ENCODE assay signal across 20 cellular contexts in the genomic region with DNA sequence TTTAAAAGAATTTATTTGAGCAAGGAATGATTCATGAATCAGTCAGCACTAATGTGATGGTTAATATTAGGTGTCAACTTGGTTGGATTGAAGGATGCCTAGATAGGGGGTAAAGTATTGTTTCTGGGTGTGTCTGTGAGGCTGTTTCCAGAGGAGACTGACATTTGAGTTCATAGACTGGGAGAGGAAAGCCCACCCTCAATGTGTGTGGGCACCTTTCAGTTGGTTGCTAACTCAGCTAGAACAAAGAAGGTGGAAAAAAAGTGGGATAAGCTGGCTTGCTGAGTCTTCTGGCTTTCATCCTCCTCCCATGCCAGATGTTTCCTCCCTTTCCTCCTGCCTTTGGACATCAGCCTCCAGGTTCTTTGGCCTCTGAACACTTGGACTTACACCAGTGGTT. TPM values are rescaled to one million over a fixed set of nuclear protein-coding genes. Genes with fewer than 3 reads are reported as not detected.
DNase-seq lines count a peak whose midpoint lies in the region; ATAC-seq, FAIRE-seq and TF ChIP-seq lines count a peak whose summit lies in the region.
"Had no signal": no experiment of that assay in that cellular context is flagged by ENCODE, and none has a peak within 500 bp of the region (broad histone marks: within the 10 kb centered on the region; RNA-seq: fewer than 3 reads in every experiment).

No MANE protein-coding gene starts in this region.

- no peak overlapping the region for H3K4me2 ChIP-seq in endothelial cell of umbilical vein (ENCODE audit: insufficient read depth, low read length)
- H3K4me2 ChIP-seq: BLaER1 had no signal

- no peak overlapping the region for H3K27ac ChIP-seq in endothelial cell of umbilical vein (ENCODE audit: insufficient read depth, low read depth, low read length)
- H3K27ac ChIP-seq: BLaER1, GM23248, HL-60 had no signal

- intact Hi-C loops in endothelial cell of umbilical vein (cut with micrococcal nuclease): no loop called here

- H3K79me2 ChIP-seq in endothelial cell of umbilical vein (ENCODE audit: control insufficient read depth, insufficient read depth, low read length): no peaks in the 10 kb centered on the region

- no peak overlapping the region for H3K4me3 Mint-ChIP-seq in activated T-cell treated with anti-CD3 and anti-CD28 coated beads, Interleukin-2, amount 50 U/mL, for 24 hours
- H3K4me3 Mint-ChIP-seq in activated T-cell treated with anti-CD3 and anti-CD28 coated beads, Interleukin-2, amount 50 U/mL, for 72 hours: no peak overlapping the region
- peak overlapping the region; percentile 73 for H3K4me3 Mint-ChIP-seq in activated T-helper 17 cell treated with anti-CD3 and anti-CD28 coated beads, Interleukin-2, amount 50 U/mL, for 72 hours

- no peak for TF ChIP-seq POLR2A in endothelial cell of umbilical vein (IDR thresholded peaks at IDR 0.05; ENCODE audit: low read depth, low read length)

- H3K4me1 Mint-ChIP-seq in activated T-cell treated with anti-CD3 and anti-CD28 coated beads, Interleukin-2, amount 50 U/mL, for 24 hours (ENCODE audit: low read depth): peaks cover 60% of the 10 kb centered on the region
- peaks cover 59% of the 10 kb centered on the region for H3K4me1 Mint-ChIP-seq in activated T-cell treated with anti-CD3 and anti-CD28 coated beads, Interleukin-2, amount 50 U/mL, for 72 hours (ENCODE audit: low read depth)
- peaks cover 48% of the 10 kb centered on the region for H3K4me1 Mint-ChIP-seq in activated T-helper 17 cell treated with anti-CD3 and anti-CD28 coated beads, Interleukin-2, amount 50 U/mL, for 72 hours

- FAIRE-seq in endothelial cell of umbilical vein (lab: Jason Lieb, UNC): peak; percentile 15
- FAIRE-seq: GM12878, GM18507 had no signal

- BruUV-seq in endothelial cell of umbilical vein (replicated peaks; lab: Mats Ljungman, UMichigan): no TSS peak

- H3K27me3 ChIP-seq in endothelial cell of umbilical vein (ENCODE audit: control insufficient read depth in 2 of 2, insufficient read depth in 2 of 2, low read length in 2 of 2): peaks cover 0 to 6% of the 10 kb centered on the region in 2 experiments
- H3K27me3 ChIP-seq: BLaER1 had no signal

- no peak overlapping the region for H2AFZ ChIP-seq in endothelial cell of umbilical vein (ENCODE audit: low read depth, low read length)
- H2AFZ ChIP-seq: GM23248 had no signal

- ATAC-seq in activated T-cell treated with anti-CD3 and anti-CD28 coated beads, Interleukin-2, amount 50 U/mL, for 72 hours (replicated peaks in 1 of 2): no peak
- no peak for ATAC-seq in activated T-helper 17 cell treated with anti-CD3 and anti-CD28 coated beads, Interleukin-2, amount 50 U/mL, for 72 hours (replicated peaks)
- no peak for ATAC-seq in GM18858 (IDR thresholded peaks at IDR 0.05; ENCODE audit: unreplicated experiment)
- ATAC-seq: GM12878, HCT116 had no signal

- H3K36me3 ChIP-seq in endothelial cell of umbilical vein (ENCODE audit: control insufficient read depth in 2 of 2, extremely low read depth in 1 of 2, insufficient read depth in 2 of 2, low read length in 2 of 2): no peaks in the 10 kb centered on the region
- H3K36me3 ChIP-seq: BLaER1 had no signal

- H3K27me3 Mint-ChIP-seq in activated T-cell treated with anti-CD3 and anti-CD28 coated beads, Interleukin-2, amount 50 U/mL, for 24 hours: no peaks in the 10 kb centered on the region
- no peaks in the 10 kb centered on the region for H3K27me3 Mint-ChIP-seq in activated T-cell treated with anti-CD3 and anti-CD28 coated beads, Interleukin-2, amount 50 U/mL, for 72 hours (ENCODE audit: low read depth)
- no peaks in the 10 kb centered on the region for H3K27me3 Mint-ChIP-seq in activated T-helper 17 cell treated with anti-CD3 and anti-CD28 coated beads, Interleukin-2, amount 50 U/mL, for 72 hours

- POLR2A ChIA-PET in endothelial cell of umbilical vein (lab: Charles Lee): no interaction called here

- DNase-seq in activated T-cell treated with anti-CD3 and anti-CD28 coated beads, Interleukin-2, amount 50 U/mL, for 24 hours: no peak
- DNase-seq in activated T-cell treated with anti-CD3 and anti-CD28 coated beads, Interleukin-2, amount 50 U/mL, for 72 hours: no peak
- DNase-seq in endothelial cell of umbilical vein (ENCODE audit: low read depth, low spot score) (peak; percentile 2), pulmonary artery endothelial cell (ENCODE audit: low read depth, low spot score) (peak; percentile 8), OCI-M2 (lab: John Stamatoyannopoulos, UW; ENCODE audit: unreplicated experiment) (no peak), NCI-H1436 (lab: John Stamatoyannopoulos, UW) (no peak)
- DNase-seq: GDM1, GM23248, MV-4-11, NCI-H1417, NCI-H524, SHP77 treated with DMSO at 0.1 percent for 48 hours had no signal

- H3K9me1 ChIP-seq in endothelial cell of umbilical vein (replicated peaks; ENCODE audit: control insufficient read depth, extremely low read depth, insufficient read depth, low read length): no peaks in the 10 kb centered on the region

- no peak for TF ChIP-seq CTCF in endothelial cell of umbilical vein (IDR thresholded peaks at IDR 0.05; ENCODE audit: extremely low read depth in 1 of 2, insufficient read depth in 1 of 2, low read depth in 1 of 2, low read length in 2 of 2)

- H3K4me1 ChIP-seq in endothelial cell of umbilical vein (ENCODE audit: control insufficient read depth, extremely low read depth, insufficient read depth, low read length): peaks cover 27% of the 10 kb centered on the region
- H3K4me1 ChIP-seq: BLaER1 had no signal

- CTCF ChIA-PET in endothelial cell of umbilical vein (lab: Charles Lee): no interaction called here

- H3K9ac ChIP-seq in endothelial cell of umbilical vein (replicated peaks; ENCODE audit: extremely low read depth, insufficient read depth, low read length): no peak overlapping the region
- H3K9ac ChIP-seq: BLaER1, GM23248 had no signal

- dilution Hi-C loops in endothelial cell of umbilical vein (cut with MboI; ENCODE audit: extremely low pct_ligation_motif_present, low sequenced_read_pairs): no loop called here

- no peaks in the 10 kb centered on the region for H3K9me3 ChIP-seq in endothelial cell of umbilical vein (replicated peaks; ENCODE audit: control insufficient read depth, insufficient read depth, low read length)
- H3K9me3 ChIP-seq: BLaER1 had no signal

- H3K9me3 Mint-ChIP-seq in activated T-cell treated with anti-CD3 and anti-CD28 coated beads, Interleukin-2, amount 50 U/mL, for 24 hours: peaks cover 21% of the 10 kb centered on the region
- peaks cover 9 to 10% of the 10 kb centered on the region in 2 donors for H3K9me3 Mint-ChIP-seq in activated T-cell treated with anti-CD3 and anti-CD28 coated beads, Interleukin-2, amount 50 U/mL, for 72 hours
- H3K9me3 Mint-ChIP-seq in activated T-helper 17 cell treated with anti-CD3 and anti-CD28 coated beads, Interleukin-2, amount 50 U/mL, for 72 hours: peaks cover 9% of the 10 kb centered on the region

- H3K4me3 ChIP-seq in endothelial cell of umbilical vein (replicated peaks in 1 of 3; ENCODE audit: insufficient read depth in 1 of 3, low read depth in 1 of 3, low read length in 3 of 3): no peak overlapping the region
- H3K4me3 ChIP-seq: BLaER1, GM12878, GM23248 had no signal

- peak overlapping the region; percentile 95 for H3K27ac Mint-ChIP-seq in activated T-cell treated with anti-CD3 and anti-CD28 coated beads, Interleukin-2, amount 50 U/mL, for 24 hours
- H3K27ac Mint-ChIP-seq in activated T-cell treated with anti-CD3 and anti-CD28 coated beads, Interleukin-2, amount 50 U/mL, for 72 hours: no peak overlapping the region
- H3K27ac Mint-ChIP-seq in activated T-helper 17 cell treated with anti-CD3 and anti-CD28 coated beads, Interleukin-2, amount 50 U/mL, for 72 hours: peak overlapping the region; percentile 96

- peaks cover 52% of the 10 kb centered on the region for H3K36me3 Mint-ChIP-seq in activated T-cell treated with anti-CD3 and anti-CD28 coated beads, Interleukin-2, amount 50 U/mL, for 24 hours (ENCODE audit: low read depth)
- H3K36me3 Mint-ChIP-seq in activated T-cell treated with anti-CD3 and anti-CD28 coated beads, Interleukin-2, amount 50 U/mL, for 72 hours (ENCODE audit: insufficient read depth in 2 of 2): peaks cover 10 to 42% of the 10 kb centered on the region in 2 donors
- H3K36me3 Mint-ChIP-seq in activated T-helper 17 cell treated with anti-CD3 and anti-CD28 coated beads, Interleukin-2, amount 50 U/mL, for 72 hours (ENCODE audit: low read depth): peaks cover 11% of the 10 kb centered on the region

- no peaks in the 10 kb centered on the region for H4K20me1 ChIP-seq in endothelial cell of umbilical vein (replicated peaks; ENCODE audit: control insufficient read depth, extremely low read depth, insufficient read depth, low read length)
- H4K20me1 ChIP-seq: BLaER1 had no signal

TF ChIP-seq in endothelial cell of umbilical vein, 7 proteins besides CTCF, POLR2A, EP300 and RAD21:
- TF ChIP-seq FOS (IDR thresholded peaks at IDR 0.05; ENCODE audit: borderline replicate concordance, insufficient read depth, low read length) (no peak), MYC (IDR thresholded peaks at IDR 0.05; ENCODE audit: low read depth, low read length) (no peak), POLR2AphosphoS5 (IDR thresholded peaks at IDR 0.05; ENCODE audit: insufficient read depth, low read depth, low read length) (no peak), JUN (IDR thresholded peaks at IDR 0.05; ENCODE audit: borderline replicate concordance, insufficient read depth, insufficient read length, low read depth) (no peak), EZH2 (IDR thresholded peaks at IDR 0.05; ENCODE audit: borderline replicate concordance, low read depth, low read length, severe bottlenecking) (no peak), MAX (IDR thresholded peaks at IDR 0.05; ENCODE audit: insufficient read depth, insufficient read length) (no peak), GATA2 (IDR thresholded peaks at IDR 0.05; ENCODE audit: insufficient read depth, insufficient read length, low read depth, low read length) (no peak)

RNA-seq across cellular contexts. Expression of gene TESPA1, which starts 47.2 kb away (rescaled TPM):
- total RNA-seq in activated T-cell treated with anti-CD3 and anti-CD28 coated beads, Interleukin-2, amount 50 U/mL, for 72 hours: 10 to 100 TPM; 86.5 to 95.5 TPM
- 10 to 100 TPM; 51.1 to 91.7 TPM for total RNA-seq in activated T-helper 17 cell treated with anti-CD3 and anti-CD28 coated beads, Interleukin-2, amount 50 U/mL, for 72 hours
- total RNA-seq in endothelial cell of umbilical vein (not detected in 2 replicates), pulmonary artery endothelial cell (not detected in 2 replicates)
- not detected in 2 replicates for polyA plus RNA-seq in endothelial cell of umbilical vein
- not detected in 2 replicates for polyA plus RNA-seq in endothelial cell of umbilical vein (2011; cell fraction: cytosol; rRNA removed)
- polyA plus RNA-seq in endothelial cell of umbilical vein (2011; cell fraction: nucleus; rRNA removed): not detected in 2 replicates
- not detected in 2 replicates for polyA plus RNA-seq in endothelial cell of umbilical vein (2012)
- not detected in 2 replicates for polyA minus RNA-seq in endothelial cell of umbilical vein
- not detected for polyA minus RNA-seq in endothelial cell of umbilical vein (2011; cell fraction: cytosol; rRNA and poly(A)+ RNA removed)
- not detected in 2 replicates for polyA minus RNA-seq in endothelial cell of umbilical vein (2011; cell fraction: nucleus; rRNA and poly(A)+ RNA removed)
- total RNA-seq: A172, GM23248 had no signal
- polyA plus RNA-seq: GM23248 had no signal

Comparison
In these comparisons a context has a peak if more than half of its experiments do, and no peak if none do; other contexts are left out.
1. DNase-seq: peak in endothelial cell of umbilical vein (single experiment) and pulmonary artery endothelial cell (single experiment); none in activated T-cell treated with anti-CD3 and anti-CD28 coated beads, Interleukin-2, amount 50 U/mL, for 24 hours (single experiment), activated T-cell treated with anti-CD3 and anti-CD28 coated beads, Interleukin-2, amount 50 U/mL, for 72 hours (0 of 2), OCI-M2 (single experiment) and NCI-H1436 (single experiment).
2. RNA of gene TESPA1, which starts 47.2 kb away (total RNA-seq): 86.5 to 95.5 TPM in activated T-cell treated with anti-CD3 and anti-CD28 coated beads, Interleukin-2, amount 50 U/mL, for 72 hours and 51.1 to 91.7 TPM in activated T-helper 17 cell treated with anti-CD3 and anti-CD28 coated beads, Interleukin-2, amount 50 U/mL, for 72 hours; not detected in endothelial cell of umbilical vein and not detected in pulmonary artery endothelial cell; every median in the first group is over 10 times any median in the second.